ENCODE assay signal across 1 cellular context in genomic region chr12:62466596-62467411, GRCh38.
TF ChIP-seq lines count a peak whose summit lies in the region.

MON2 (plus strand) TSS chr12:62466826; CDS start chr12:62467208, 382 bp downstream.

TF ChIP-seq in GM12878, 131 proteins besides CTCF, POLR2A, EP300 and RAD21 (continued from another document and continues in another):
- TF ChIP-seq HSF1 (IDR thresholded peaks at IDR 0.05; ENCODE audit: low read depth, low read length) (no peak), ZBTB33 (IDR thresholded peaks at IDR 0.05) (no peak), ZNF622 (IDR thresholded peaks at IDR 0.05) (no peak), HDGF (IDR thresholded peaks at IDR 0.05) (peak; percentile 27; the same call in 1 of the 2 replicates), KLF5 (IDR thresholded peaks at IDR 0.05; ENCODE audit: partially characterized antibody) (peak; percentile 32), CBX3 (IDR thresholded peaks at IDR 0.05; ENCODE audit: borderline replicate concordance, low read depth) (no peak), PBX3 (IDR thresholded peaks at IDR 0.05; ENCODE audit: insufficient replicate concordance, low read depth, low read length) (no peak), ZBED1 (IDR thresholded peaks at IDR 0.05; ENCODE audit: borderline replicate concordance) (no peak), SMC3 (IDR thresholded peaks at IDR 0.05; ENCODE audit: borderline replicate concordance, low read length) (no peak), RCOR1 (conservative IDR thresholded peaks at IDR 0.05; ENCODE audit: low read depth, low read length) (no peak), IRF4 (IDR thresholded peaks at IDR 0.05; ENCODE audit: low read depth, low read length) (peak; percentile 34; the same call in 1 of the 2 replicates), PKNOX1 (IDR thresholded peaks at IDR 0.05) (no peak), ZBTB11 (CRISPR knock-in tag; IDR thresholded peaks at IDR 0.05) (no peak), STAT3 (IDR thresholded peaks at IDR 0.05; ENCODE audit: low read depth, low read length) (no peak), STAT1 (conservative IDR thresholded peaks at IDR 0.05) (0 out of 2 replicates have a peak, but pooled peaks have one; percentile 45), CHD1 (IDR thresholded peaks at IDR 0.05; ENCODE audit: low read depth, low read length) (no peak), RELB (IDR thresholded peaks at IDR 0.05; ENCODE audit: low read depth) (peak; percentile 76; the same call in 1 of the 2 replicates), SKIL (IDR thresholded peaks at IDR 0.05; ENCODE audit: low read depth, poor library complexity, severe bottlenecking) (no peak), RB1 (IDR thresholded peaks at IDR 0.05; ENCODE audit: borderline replicate concordance) (peak; percentile 54; the same call in 1 of the 2 replicates), E2F4 (IDR thresholded peaks at IDR 0.05; ENCODE audit: low read depth, low read length) (no peak), ASH2L (IDR thresholded peaks at IDR 0.05; ENCODE audit: borderline replicate concordance, low read depth) (peak; percentile 82; the same call in 1 of the 2 replicates), BACH1 (IDR thresholded peaks at IDR 0.05; ENCODE audit: borderline replicate concordance) (peak; percentile 63; the same call in 1 of the 2 replicates), CHD2 (IDR thresholded peaks at IDR 0.05; ENCODE audit: borderline replicate concordance, low read depth, low read length) (no peak), NRF1 (conservative IDR thresholded peaks at IDR 0.05; ENCODE audit: low read depth, low read length) (no peak), ZBTB40 (IDR thresholded peaks at IDR 0.05; ENCODE audit: borderline replicate concordance) (peak; percentile 46; the same call in 1 of the 2 replicates), NR2F1 (conservative IDR thresholded peaks at IDR 0.05) (peak; percentile 61), TBL1XR1 (IDR thresholded peaks at IDR 0.05; ENCODE audit: low read depth, low read length) (no peak), CREM (IDR thresholded peaks at IDR 0.05; ENCODE audit: low read depth) (peak; percentile 84), ZNF24 (IDR thresholded peaks at IDR 0.05) (no peak), YBX1 (IDR thresholded peaks at IDR 0.05) (no peak), TCF12 (IDR thresholded peaks at IDR 0.05; ENCODE audit: low read depth, low read length) (peak; percentile 26; the same call in 1 of the 2 replicates), RBBP5 (conservative IDR thresholded peaks at IDR 0.05) (no peak), SIN3A (IDR thresholded peaks at IDR 0.05; ENCODE audit: low read depth, low read length) (peak; percentile 59; the same call in 1 of the 2 replicates), EZH2 (IDR thresholded peaks at IDR 0.05; ENCODE audit: borderline replicate concordance, control insufficient read depth, low read depth, low read length) (no peak), WRNIP1 (IDR thresholded peaks at IDR 0.05; ENCODE audit: borderline replicate concordance, low read depth, low read length) (no peak), TCF3 (IDR thresholded peaks at IDR 0.05; ENCODE audit: borderline replicate concordance, insufficient read depth, low read depth, low read length) (0 out of 2 replicates have a peak, but pooled peaks have one; percentile 24), ATF2 (IDR thresholded peaks at IDR 0.05; ENCODE audit: low read length) (no peak), POU2F2 (IDR thresholded peaks at IDR 0.05; ENCODE audit: borderline replicate concordance, low read depth, low read length) (peak; percentile 87), SMARCA5 (IDR thresholded peaks at IDR 0.05) (no peak), SIX5 (IDR thresholded peaks at IDR 0.05; ENCODE audit: low read depth, low read length, severe bottlenecking) (peak; percentile 48), PAX5 (IDR thresholded peaks at IDR 0.05; ENCODE audit: borderline replicate concordance, low read depth, low read length) (no peak), CREB1 (IDR thresholded peaks at IDR 0.05; ENCODE audit: low read depth) (peak; percentile 91)
